23 cellular contexts compared by ENCODE assay signal in the genomic region with DNA sequence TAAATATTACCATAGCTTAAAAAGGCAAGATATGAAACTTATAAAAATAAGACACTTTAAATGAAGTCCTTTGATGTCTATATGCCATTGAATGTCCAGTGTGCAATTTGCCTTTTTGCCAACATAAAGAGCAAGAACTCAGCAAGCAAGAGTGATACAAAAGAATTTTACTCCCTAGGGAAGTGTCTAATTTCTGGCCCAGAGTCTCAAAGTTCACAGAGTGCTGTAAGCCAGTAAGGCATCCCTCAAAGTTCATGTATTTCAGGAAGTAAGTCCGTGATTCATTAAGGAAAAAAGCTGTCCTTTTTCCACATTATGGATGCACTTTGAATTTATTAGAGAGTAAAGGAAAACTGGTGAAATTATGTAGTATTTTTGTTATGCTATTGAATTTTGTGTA.
A peak's percentile ranks its signal among the peaks of the same experiment; 100 is the strongest.
DNase-seq lines count a peak whose midpoint lies in the region; ATAC-seq, FAIRE-seq and TF ChIP-seq lines count a peak whose summit lies in the region.
"Had no signal": no experiment of that assay in that cellular context is flagged by ENCODE, and none has a peak within 500 bp of the region (broad histone marks: within the 10 kb centered on the region; RNA-seq: fewer than 3 reads in every experiment).

No MANE protein-coding gene starts in this region.

- no peak for TF ChIP-seq RAD21 in HepG2 (CRISPR knock-in tag; IDR thresholded peaks at IDR 0.05)

- H3K36me3 ChIP-seq in HepG2 (replicated peaks in 1 of 2; ENCODE audit: control insufficient read depth in 1 of 2, insufficient read depth in 2 of 2, low read length in 2 of 2) (no peaks in the 10 kb centered on the region), right lobe of liver (no peaks in the 10 kb centered on the region), bronchial epithelial cell (ENCODE audit: control insufficient read depth, insufficient read depth, low read length) (no peaks in the 10 kb centered on the region)
- H3K36me3 ChIP-seq: heart left ventricle, MG63, tibial artery had no signal

- H3K9ac ChIP-seq in HepG2 (ENCODE audit: insufficient read depth, low read depth, low read length): no peak overlapping the region

- ATAC-seq in HepG2 (peak; percentile 95), right lobe of liver (no peak), GM19328 (IDR thresholded peaks at IDR 0.05; ENCODE audit: unreplicated experiment) (no peak), left cardiac atrium (no peak)
- ATAC-seq: heart left ventricle; natural killer cell; Right ventricle myocardium inferior; stimulated activated effector memory CD8-positive, alpha-beta T cell treated with anti-CD3 and anti-CD28 coated beads, Interleukin-12 subunit alpha, Interleukin-12 subunit beta, amount 100 ng/mL, for 72 hours had no signal

- H4K20me1 ChIP-seq in HepG2 (ENCODE audit: insufficient read depth, low read length): no peaks in the 10 kb centered on the region

- H3K79me2 ChIP-seq in HepG2 (ENCODE audit: insufficient read depth, low read length): no peaks in the 10 kb centered on the region

- H3K4me1 ChIP-seq in HepG2 (ENCODE audit: insufficient read depth, low read length) (peaks cover 20% of the 10 kb centered on the region), right lobe of liver (no peaks in the 10 kb centered on the region)

- H3K9me3 ChIP-seq in HepG2 (ENCODE audit: low read length): no peaks in the 10 kb centered on the region
- no peaks in the 10 kb centered on the region for H3K9me3 ChIP-seq in right lobe of liver
- H3K9me3 ChIP-seq: tibial artery had no signal

- peak; percentile 15 for FAIRE-seq in HepG2 (lab: Jason Lieb, UNC)
- FAIRE-seq in bronchial epithelial cell (lab: Jason Lieb, UNC): no peak
- no peak for FAIRE-seq in RCC 7860 (lab: Jason Lieb, UNC)
- FAIRE-seq: D721Med, GM12892 had no signal

- H3K27ac ChIP-seq in HepG2 (ENCODE audit: extremely low read length, insufficient read depth, low read length): peak overlapping the region; percentile 18
- H3K27ac ChIP-seq in right lobe of liver: no peak overlapping the region
- H3K27ac ChIP-seq: dorsolateral prefrontal cortex, heart left ventricle, tibial artery, VCaP had no signal

- TF ChIP-seq POLR2A in HepG2 (IDR thresholded peaks at IDR 0.05; ENCODE audit: insufficient read depth in 1 of 2, low read depth in 2 of 2, low read length in 2 of 2): no peak
- TF ChIP-seq POLR2A in right lobe of liver (IDR thresholded peaks at IDR 0.05): no peak

- WGBS in HepG2 (ENCODE audit: low lambda C conversion rate): 0% methylated on average over 1 of the region's 1 CpG
- WGBS in right lobe of liver (ENCODE audit: insufficient coverage, low coverage, low lambda C conversion rate, missing lambda C conversion rate): 73% methylated on average over 1 of the region's 1 CpG

- DNase-seq in HepG2 (ENCODE audit: low spot score) (peak; percentile 53), right lobe of liver (no peak), bronchial epithelial cell (ENCODE audit: low read depth) (peak; percentile 3), kidney tubule cell (ENCODE audit: low spot score) (peak; percentile 2), HUDEP-2 (lab: John Stamatoyannopoulos, UW; ENCODE audit: unreplicated experiment in 76 of 76) (no peak), RCC 7860 (ENCODE audit: low spot score) (no peak), left cardiac atrium (no peak)
- DNase-seq: activated naive CD4-positive, alpha-beta T cell treated with Interleukin-2 at 50 U/mL for 16 hours; activated T-cell treated with anti-CD3 and anti-CD28 coated beads for 4 hours; C1 segment of cervical spinal cord; dorsolateral prefrontal cortex; heart left ventricle; MG63; natural killer cell; NCI-H510A treated with DMSO at 0.1 percent for 48 hours; T-helper 1 cell; tibial artery had no signal

- intact Hi-C loops in HepG2 (cut with micrococcal nuclease; ENCODE audit: unreplicated experiment): no loop called here
- intact Hi-C loops in right lobe of liver (cut with DNase I): no loop called here
- intact Hi-C loops in left cardiac atrium (cut with DNase I): no loop called here

- CTCF ChIA-PET in HepG2 (lab: Yijun Ruan, JAX; ENCODE audit: low intra/inter-chr PET ratio, low total read pairs): no interaction called here

- H3K27me3 ChIP-seq in HepG2 (ENCODE audit: control insufficient read depth in 1 of 2, insufficient read depth in 2 of 2, low read length in 2 of 2) (no peaks in the 10 kb centered on the region), right lobe of liver (no peaks in the 10 kb centered on the region), bronchial epithelial cell (ENCODE audit: control insufficient read depth, insufficient read depth, low read length) (no peaks in the 10 kb centered on the region)
- H3K27me3 ChIP-seq: dorsolateral prefrontal cortex, heart left ventricle, MG63, tibial artery had no signal

- H3K4me2 ChIP-seq in HepG2 (ENCODE audit: low read depth, low read length): peak overlapping the region; percentile 33; the same call in 1 of the 2 replicates

- TF ChIP-seq CTCF in HepG2 (CRISPR knock-in tag; IDR thresholded peaks at IDR 0.05): no peak
- no peak for TF ChIP-seq CTCF in right lobe of liver (IDR thresholded peaks at IDR 0.05)
- TF ChIP-seq CTCF in bronchial epithelial cell (IDR thresholded peaks at IDR 0.05; ENCODE audit: insufficient read depth, low read length, severe bottlenecking): no peak

- POLR2A ChIA-PET in HepG2 (lab: Yijun Ruan, JAX): no interaction called here

- BruUV-seq in HepG2 (replicated peaks; lab: Mats Ljungman, UMichigan): no TSS peak

- in situ Hi-C loops in HepG2 (cut with HindIII; ENCODE audit: extremely low pct_ligation_motif_present, low pct_unique_long_range_greater_than_20kb): no loop called here

- H2AFZ ChIP-seq in HepG2 (ENCODE audit: low read length): no peak overlapping the region

- no peak overlapping the region; a peak in 1 of 6 replicates for H3K4me3 ChIP-seq in HepG2 (replicated peaks in 1 of 3; ENCODE audit: insufficient read depth in 1 of 3, low read depth in 2 of 3, low read length in 3 of 3)
- H3K4me3 ChIP-seq in right lobe of liver: no peak overlapping the region
- no peak overlapping the region for H3K4me3 ChIP-seq in bronchial epithelial cell (ENCODE audit: low read depth, low read length)
- H3K4me3 ChIP-seq: dorsolateral prefrontal cortex, heart left ventricle, MG63, tibial artery had no signal

- TF ChIP-seq EP300 in HepG2 (IDR thresholded peaks at IDR 0.05; ENCODE audit: low read depth in 2 of 2, low read length in 2 of 2) (no peak), HepG2 (CRISPR knock-in tag; IDR thresholded peaks at IDR 0.05; ENCODE audit: borderline replicate concordance) (no peak)

TF ChIP-seq in HepG2, 621 proteins besides CTCF, POLR2A, EP300 and RAD21:
- peak; percentile 62 for TF ChIP-seq HNF4A (CRISPR knock-in tag; IDR thresholded peaks at IDR 0.05)
- TF ChIP-seq ZBTB42 (CRISPR knock-in tag; IDR thresholded peaks at IDR 0.05): no peak
- peak; percentile 41 for TF ChIP-seq HNF4G (IDR thresholded peaks at IDR 0.05; ENCODE audit: borderline replicate concordance, low read depth, low read length)
- no peak for TF ChIP-seq HNF4G (CRISPR knock-in tag; IDR thresholded peaks at IDR 0.05; ENCODE audit: borderline replicate concordance, low read depth)

Comparison
In these comparisons a context has a peak if more than half of its experiments do, and no peak if none do; other contexts are left out.
1. DNase-seq: peak in HepG2 (single experiment), bronchial epithelial cell (single experiment) and kidney tubule cell (single experiment); none in right lobe of liver (0 of 3), HUDEP-2 (0 of 76), RCC 7860 (single experiment) and left cardiac atrium (single experiment).